In the genomic region with DNA sequence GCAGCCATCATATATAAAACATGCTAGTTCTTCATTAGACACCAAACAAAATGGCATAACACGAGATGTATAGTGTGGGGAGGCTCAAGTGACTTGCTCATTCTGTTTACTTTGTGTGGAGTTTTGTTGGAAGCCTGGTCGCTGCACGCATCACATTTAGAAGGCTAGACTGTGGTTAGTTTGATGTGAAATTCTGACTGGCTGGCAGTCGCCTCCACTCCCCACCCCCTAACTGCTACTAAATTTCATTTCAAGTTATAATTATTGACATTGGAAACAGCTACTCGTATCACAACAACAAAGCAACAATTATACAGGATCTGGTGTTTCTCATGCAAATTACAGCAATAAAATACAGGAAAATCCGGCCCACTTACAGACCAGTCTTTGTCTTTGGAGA, we compare ENCODE assay signal across 9 cellular contexts.
DNase-seq lines count a peak whose midpoint lies in the region; ATAC-seq and TF ChIP-seq lines count a peak whose summit lies in the region.
"Had no signal": no experiment of that assay in that cellular context is flagged by ENCODE, and none has a peak within 500 bp of the region (broad histone marks: within the 10 kb centered on the region; RNA-seq: fewer than 3 reads in every experiment).

No MANE protein-coding gene starts in this region.

- no peaks in the 10 kb centered on the region for H3K36me3 Mint-ChIP-seq in stimulated activated effector memory CD8-positive, alpha-beta T cell treated with anti-CD3 and anti-CD28 coated beads, Interleukin-12 subunit alpha, Interleukin-12 subunit beta, amount 100 ng/mL, for 72 hours

- H3K4me1 Mint-ChIP-seq in stimulated activated effector memory CD8-positive, alpha-beta T cell treated with anti-CD3 and anti-CD28 coated beads, Interleukin-12 subunit alpha, Interleukin-12 subunit beta, amount 100 ng/mL, for 72 hours: no peaks in the 10 kb centered on the region

- no peak for TF ChIP-seq CTCF in WI38 (IDR thresholded peaks at IDR 0.05; ENCODE audit: low read depth, low read length)
- TF ChIP-seq CTCF in GM10248 (IDR thresholded peaks at IDR 0.05; ENCODE audit: control extremely low read depth, extremely low read depth, low read depth, missing control alignments): no peak

- H3K4me1 ChIP-seq in HUES64 (ENCODE audit: insufficient read depth, low read length) (peaks cover 45% of the 10 kb centered on the region), iPS-20b (ENCODE audit: insufficient read depth, low read length) (peaks cover 37% of the 10 kb centered on the region)

- CTCF ChIA-PET in GM10248 (lab: Yijun Ruan, JAX): interaction anchor here (1.4 kb wide), 1 partner anchor 9 kb away, joined by 3 read pairs; no protein-coding TSS in a partner anchor

- H3K9me3 Mint-ChIP-seq in stimulated activated effector memory CD8-positive, alpha-beta T cell treated with anti-CD3 and anti-CD28 coated beads, Interleukin-12 subunit alpha, Interleukin-12 subunit beta, amount 100 ng/mL, for 72 hours: no peaks in the 10 kb centered on the region

- H3K27me3 ChIP-seq in HUES64 (ENCODE audit: insufficient read depth, low read length) (peaks cover 41% of the 10 kb centered on the region), iPS-20b (ENCODE audit: insufficient read depth, low read length) (peaks cover 46% of the 10 kb centered on the region)

- H3K4me3 ChIP-seq in HUES64 (ENCODE audit: low read length) (peak overlapping the region; percentile 23), WI38 (ENCODE audit: low read depth, low read length) (peak overlapping the region; percentile 61), iPS-20b (ENCODE audit: low read length) (peak overlapping the region; percentile 38)

- DNase-seq in stimulated activated effector memory CD8-positive, alpha-beta T cell treated with anti-CD3 and anti-CD28 coated beads, Interleukin-12 subunit alpha, Interleukin-12 subunit beta, amount 100 ng/mL, for 72 hours (ENCODE audit: low spot score in 2 of 2): no peak
- no peak for DNase-seq in GM10248 (ENCODE audit: extremely low spot score)
- DNase-seq: HCEC 1CT had no signal

- 0 out of 2 replicates have a peak, but pooled peaks cover under 1% of the 10 kb centered on the region for H3K9me3 ChIP-seq in HUES64 (ENCODE audit: insufficient read depth, low read depth, low read length)
- H3K9me3 ChIP-seq in iPS-20b (ENCODE audit: insufficient read depth, low read depth, low read length): no peaks in the 10 kb centered on the region

- H3K4me3 Mint-ChIP-seq in stimulated activated effector memory CD8-positive, alpha-beta T cell treated with anti-CD3 and anti-CD28 coated beads, Interleukin-12 subunit alpha, Interleukin-12 subunit beta, amount 100 ng/mL, for 72 hours: peak overlapping the region; percentile 48

- H3K9ac ChIP-seq in HUES64 (ENCODE audit: low read depth, low read length) (no peak overlapping the region; the same call in 1 of the 2 replicates), iPS-20b (ENCODE audit: low read depth, low read length) (peak overlapping the region; percentile 30; the same call in 1 of the 2 replicates)

- WGBS in HUES64: 34% methylated on average over 6 of the region's 6 CpGs

- peak overlapping the region; percentile 15 for H3K27ac Mint-ChIP-seq in stimulated activated effector memory CD8-positive, alpha-beta T cell treated with anti-CD3 and anti-CD28 coated beads, Interleukin-12 subunit alpha, Interleukin-12 subunit beta, amount 100 ng/mL, for 72 hours

- no peak for ATAC-seq in stimulated activated effector memory CD8-positive, alpha-beta T cell treated with anti-CD3 and anti-CD28 coated beads, Interleukin-12 subunit alpha, Interleukin-12 subunit beta, amount 100 ng/mL, for 72 hours
- ATAC-seq in HG03571 (IDR thresholded peaks at IDR 0.05; ENCODE audit: unreplicated experiment): no peak
- no peak for ATAC-seq in esophagus mucosa
- no peak for ATAC-seq in HG03521 (IDR thresholded peaks at IDR 0.05; ENCODE audit: unreplicated experiment)

- POLR2A ChIA-PET in GM10248 (lab: Yijun Ruan, JAX): no interaction called here

- H3K36me3 ChIP-seq in HUES64 (ENCODE audit: insufficient read depth, low read length) (no peaks in the 10 kb centered on the region), iPS-20b (ENCODE audit: insufficient read depth, low read depth, low read length) (no peaks in the 10 kb centered on the region)

- H3K27ac ChIP-seq in HUES64 (ENCODE audit: low read depth, low read length) (peak overlapping the region; percentile 73; the same call in 1 of the 2 replicates), iPS-20b (ENCODE audit: low read length) (peak overlapping the region; percentile 36)
